ENCODE assay signal across 16 cellular contexts in the genomic region with DNA sequence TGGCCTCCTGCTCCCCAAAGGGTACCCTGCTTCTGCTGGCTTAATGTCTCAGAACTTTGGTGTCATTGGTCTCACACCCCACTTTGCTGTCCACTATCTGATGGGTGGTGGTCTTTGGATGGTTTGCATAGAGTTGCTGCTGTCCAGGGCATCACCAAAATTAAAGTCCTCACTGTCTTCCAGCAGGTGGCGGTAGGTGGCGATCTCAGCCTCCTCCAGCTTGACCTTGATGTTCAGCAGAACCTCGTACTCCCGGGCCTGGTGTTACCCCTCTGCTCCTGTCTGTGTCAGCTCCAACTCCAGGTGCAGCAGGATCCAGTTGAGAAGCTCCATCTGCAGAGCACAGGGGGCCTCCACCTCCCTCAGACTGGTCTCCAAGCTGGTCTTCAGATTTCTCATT.
DNase-seq lines count a peak whose midpoint lies in the region; ATAC-seq and TF ChIP-seq lines count a peak whose summit lies in the region.
"Had no signal": no experiment of that assay in that cellular context is flagged by ENCODE, and none has a peak within 500 bp of the region (broad histone marks: within the 10 kb centered on the region; RNA-seq: fewer than 3 reads in every experiment).

No MANE protein-coding gene starts in this region.

- WGBS in heart right ventricle, 2 donors, result 70 to 76% methylated on average over 4 of the region's 4 CpGs

- ATAC-seq in GM18868 (IDR thresholded peaks at IDR 0.05; ENCODE audit: unreplicated experiment) (peak; percentile 67), heart right ventricle (no peak)
- ATAC-seq: gastroesophageal sphincter had no signal

- H3K9me3 ChIP-seq in heart right ventricle, result peaks cover 0 to 25% (median 0%) of the 10 kb centered on the region in 11 donors

- DNase-seq in ELF-1 (ENCODE audit: low read depth, low spot score) (peak; percentile 37), NCI-H460 (ENCODE audit: extremely low read depth, low read depth) (peak; percentile 2), epithelial cell of proximal tubule (ENCODE audit: low read depth) (no peak), KG1 (lab: John Stamatoyannopoulos, UW) (no peak), heart right ventricle (no peak)
- no peak for DNase-seq in activated CD8-positive, alpha-beta memory T cell treated with anti-CD3 and anti-CD28 coated beads for 24 hours
- no peak for DNase-seq in activated effector memory CD4-positive, alpha-beta T cell treated with Interleukin-2 at 50 U/mL for 16 hours
- DNase-seq: activated CD4-positive, alpha-beta T cell treated with anti-CD3 and anti-CD28 coated beads, Interleukin-2, amount 10 ng/mL, durations not matched to agents 24 days and 14 days; activated naive CD4-positive, alpha-beta T cell treated with anti-CD3 and anti-CD28 coated beads, Interleukin-2, amount 10 ng/mL, durations not matched to agents 7 days and 5 days; DMS153; NCI-H1930; Right ventricle myocardium superior; stimulated activated CD4-positive, alpha-beta T cell treated with anti-CD3 and anti-CD28 coated beads, Interleukin-4, amount 100 ng/mL, for 1 hour had no signal

- H3K4me3 ChIP-seq in epithelial cell of proximal tubule (ENCODE audit: low read depth, low read length) (no peak overlapping the region), heart right ventricle (no peak overlapping the region)
- H3K4me3 ChIP-seq: gastroesophageal sphincter had no signal

- TF ChIP-seq CTCF in epithelial cell of proximal tubule (conservative IDR thresholded peaks at IDR 0.05; ENCODE audit: low read depth, low read length) (peak; percentile 29), heart right ventricle (IDR thresholded peaks at IDR 0.05) (no peak)

- no peaks in the 10 kb centered on the region for H3K4me1 ChIP-seq in heart right ventricle
- H3K4me1 ChIP-seq: gastroesophageal sphincter, parathyroid adenoma had no signal

- H3K36me3 ChIP-seq in heart right ventricle, result no peaks in the 10 kb centered on the region
- H3K36me3 ChIP-seq: gastroesophageal sphincter had no signal

- no peaks in the 10 kb centered on the region for H3K27me3 ChIP-seq in heart right ventricle
- H3K27me3 ChIP-seq: gastroesophageal sphincter had no signal

- H3K27ac ChIP-seq in heart right ventricle, result no peak overlapping the region
- H3K27ac ChIP-seq: gastroesophageal sphincter, parathyroid adenoma had no signal

- intact Hi-C loops in heart right ventricle (cut with DNase I), result no loop called here

Comparison
In these comparisons a context has a peak if more than half of its experiments do, and no peak if none do; other contexts are left out.
1. DNase-seq: peak in ELF-1 (single experiment) and NCI-H460 (single experiment); none in epithelial cell of proximal tubule (single experiment), KG1 (single experiment), activated CD8-positive, alpha-beta memory T cell treated with anti-CD3 and anti-CD28 coated beads for 24 hours (single experiment), activated effector memory CD4-positive, alpha-beta T cell treated with Interleukin-2 at 50 U/mL for 16 hours (single experiment) and heart right ventricle (0 of 2).